ENCODE assay signal across 8 cellular contexts in the genomic region with DNA sequence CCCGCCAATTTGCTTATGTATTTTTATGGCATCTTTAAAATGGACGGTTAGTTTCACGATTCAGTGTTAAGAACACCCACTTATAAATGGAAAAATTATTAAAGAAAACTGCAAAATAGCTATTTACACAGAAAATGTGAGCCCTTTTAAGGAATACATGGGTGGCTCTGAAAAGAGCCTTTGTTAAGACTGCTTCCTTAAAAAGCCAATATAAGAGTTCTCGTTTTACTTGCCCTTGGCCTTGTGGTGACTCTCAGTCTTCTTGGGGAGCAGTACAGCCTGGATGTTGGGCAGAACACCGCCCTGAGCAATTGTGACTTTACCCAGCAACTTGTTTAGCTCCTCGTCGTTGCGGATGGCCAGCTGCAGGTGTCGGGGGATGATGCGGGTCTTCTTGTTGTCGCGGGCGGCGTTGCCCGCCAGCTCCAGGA.
DNase-seq lines count a peak whose midpoint lies in the region; ATAC-seq and TF ChIP-seq lines count a peak whose summit lies in the region.

No MANE protein-coding gene starts in this region.

- peak overlapping the region; percentile 81 for H3K4me3 ChIP-seq in WI38 (ENCODE audit: low read depth, low read length)

- no peaks in the 10 kb centered on the region for H3K27me3 ChIP-seq in foreskin keratinocyte

- TF ChIP-seq CTCF in WI38 (IDR thresholded peaks at IDR 0.05; ENCODE audit: low read depth, low read length) = no peak
- TF ChIP-seq CTCF in foreskin keratinocyte (conservative IDR thresholded peaks at IDR 0.05) = no peak

- DNase-seq in NCI-H82 treated with DMSO at 0.1 percent for 48 hours (lab: John Stamatoyannopoulos, UW; ENCODE audit: unreplicated experiment) (peak; percentile 65), NCI-H82 (lab: John Stamatoyannopoulos, UW) (no peak), foreskin keratinocyte (no peak), renal cortical epithelial cell (ENCODE audit: low read depth) (peak; percentile 32), iPS-NIHi11 (ENCODE audit: low spot score) (no peak), A172 (ENCODE audit: low spot score) (no peak)

- peak; percentile 8 for ATAC-seq in HG03159 (IDR thresholded peaks at IDR 0.05; ENCODE audit: unreplicated experiment)
- ATAC-seq in foreskin keratinocyte = no peak

- H3K27ac ChIP-seq in foreskin keratinocyte = peak overlapping the region; percentile 90

- peaks cover 4% of the 10 kb centered on the region for H3K4me1 ChIP-seq in foreskin keratinocyte

Comparison
In these comparisons a context has a peak if more than half of its experiments do, and no peak if none do; other contexts are left out.
1. DNase-seq: peak in NCI-H82 treated with DMSO at 0.1 percent for 48 hours (single experiment) and renal cortical epithelial cell (single experiment); none in NCI-H82 (single experiment), foreskin keratinocyte (0 of 2), iPS-NIHi11 (single experiment) and A172 (single experiment).